Comparison of ENCODE assay signal across 16 cellular contexts in the genomic region with DNA sequence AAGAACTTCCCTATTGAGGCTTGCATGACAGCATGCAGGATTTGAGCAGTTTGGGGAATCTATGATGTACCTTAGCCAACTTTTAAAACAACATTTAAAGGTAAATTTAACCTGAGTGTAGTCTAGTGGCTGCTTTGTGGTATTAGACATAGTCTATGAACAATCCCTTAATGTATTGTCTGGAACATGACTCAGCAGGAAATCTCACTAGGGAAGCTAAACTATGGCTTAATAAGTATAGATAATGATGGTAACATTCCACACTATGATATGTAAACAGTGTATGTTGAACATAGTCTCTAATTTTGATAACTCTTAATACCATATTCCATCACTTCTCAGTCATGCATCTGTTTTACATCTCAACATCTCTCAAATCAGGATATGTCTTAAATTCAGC. TPM values are rescaled to one million over a fixed set of nuclear protein-coding genes. Genes with fewer than 3 reads are reported as not detected.
DNase-seq lines count a peak whose midpoint lies in the region; ATAC-seq and TF ChIP-seq lines count a peak whose summit lies in the region.
"Had no signal": no experiment of that assay in that cellular context is flagged by ENCODE, and none has a peak within 500 bp of the region (broad histone marks: within the 10 kb centered on the region; RNA-seq: fewer than 3 reads in every experiment).

No MANE protein-coding gene starts in this region.

- H3K4me1 Mint-ChIP-seq in activated CD4-positive, alpha-beta T cell treated with anti-CD3 and anti-CD28 coated beads for 36 hours, result no peaks in the 10 kb centered on the region
- H3K4me1 Mint-ChIP-seq in activated T-helper 1 cell treated with anti-CD3 and anti-CD28 coated beads, Interleukin-12 subunit alpha, Interleukin-12 subunit beta, Interleukin-2, Interleukin-4 antibody, amounts not matched to agents 30 ng/mL and 10 ng/mL and 1 ng/mL, durations not matched to agents 14 hours and 24 hours and 36 hours (ENCODE audit: low read depth), result no peaks in the 10 kb centered on the region
- H3K4me1 Mint-ChIP-seq: immature natural killer cell had no signal

- DNase-seq in A172 (ENCODE audit: low spot score), result peak; percentile 58
- peak; percentile 41 for DNase-seq in HCEC 1CT
- peak; percentile 17 for DNase-seq in SW480 (ENCODE audit: low spot score)
- DNase-seq in fibroblast of mammary gland (ENCODE audit: low read depth), result peak; percentile 39
- DNase-seq in activated CD4-positive, alpha-beta T cell treated with anti-CD3 and anti-CD28 coated beads for 36 hours, result no peak
- DNase-seq in activated T-helper 1 cell treated with anti-CD3 and anti-CD28 coated beads, Interleukin-12 subunit alpha, Interleukin-12 subunit beta, Interleukin-2, Interleukin-4 antibody, amounts not matched to agents 30 ng/mL and 10 ng/mL and 1 ng/mL, durations not matched to agents 14 hours and 24 hours and 36 hours (ENCODE audit: low spot score), result no peak
- DNase-seq: activated T-cell treated with anti-CD3 and anti-CD28 coated beads, Interleukin-2, amount 50 U/mL, for 48 hours; amniotic stem cell; immature natural killer cell; NCI-H526; RPMI8226; substantia nigra had no signal

- H3K4me3 ChIP-seq in fibroblast of mammary gland (ENCODE audit: control insufficient read depth, low read depth, low read length), result no peak overlapping the region

- no peak overlapping the region for H3K4me3 Mint-ChIP-seq in activated CD4-positive, alpha-beta T cell treated with anti-CD3 and anti-CD28 coated beads for 36 hours
- no peak overlapping the region for H3K4me3 Mint-ChIP-seq in activated T-helper 1 cell treated with anti-CD3 and anti-CD28 coated beads, Interleukin-12 subunit alpha, Interleukin-12 subunit beta, Interleukin-2, Interleukin-4 antibody, amounts not matched to agents 30 ng/mL and 10 ng/mL and 1 ng/mL, durations not matched to agents 14 hours and 24 hours and 36 hours
- H3K4me3 Mint-ChIP-seq: IgD-negative memory B cell; immature natural killer cell; T-helper 2 cell treated with Interferon-gamma antibody and Interleukin-4, amounts not matched to agents 5 μg/mL and 100 μg/mL, for 36 hours had no signal

- POLR2A ChIA-PET in activated CD4-positive, alpha-beta T cell treated with anti-CD3 and anti-CD28 coated beads for 36 hours (lab: Charles Lee), result no interaction called here

- H3K27me3 Mint-ChIP-seq in activated CD4-positive, alpha-beta T cell treated with anti-CD3 and anti-CD28 coated beads for 36 hours, result no peaks in the 10 kb centered on the region
- H3K27me3 Mint-ChIP-seq in activated T-helper 1 cell treated with anti-CD3 and anti-CD28 coated beads, Interleukin-12 subunit alpha, Interleukin-12 subunit beta, Interleukin-2, Interleukin-4 antibody, amounts not matched to agents 30 ng/mL and 10 ng/mL and 1 ng/mL, durations not matched to agents 14 hours and 24 hours and 36 hours (ENCODE audit: insufficient read depth), result no peaks in the 10 kb centered on the region
- H3K27me3 Mint-ChIP-seq: IgD-negative memory B cell had no signal

- no peak for ATAC-seq in activated CD4-positive, alpha-beta T cell treated with anti-CD3 and anti-CD28 coated beads for 36 hours
- no peak for ATAC-seq in GM19328 (IDR thresholded peaks at IDR 0.05; ENCODE audit: unreplicated experiment)
- no peak for ATAC-seq in GM21360 (IDR thresholded peaks at IDR 0.05; ENCODE audit: unreplicated experiment)

- H3K36me3 Mint-ChIP-seq in activated CD4-positive, alpha-beta T cell treated with anti-CD3 and anti-CD28 coated beads for 36 hours (ENCODE audit: low read depth), result peaks cover 10% of the 10 kb centered on the region
- H3K36me3 Mint-ChIP-seq in activated T-helper 1 cell treated with anti-CD3 and anti-CD28 coated beads, Interleukin-12 subunit alpha, Interleukin-12 subunit beta, Interleukin-2, Interleukin-4 antibody, amounts not matched to agents 30 ng/mL and 10 ng/mL and 1 ng/mL, durations not matched to agents 14 hours and 24 hours and 36 hours (ENCODE audit: low read depth), result peaks cover 1% of the 10 kb centered on the region
- H3K36me3 Mint-ChIP-seq: immature natural killer cell had no signal

- CTCF ChIA-PET in activated CD4-positive, alpha-beta T cell treated with anti-CD3 and anti-CD28 coated beads for 36 hours (lab: Charles Lee), result no interaction called here

- H3K9me3 Mint-ChIP-seq in activated CD4-positive, alpha-beta T cell treated with anti-CD3 and anti-CD28 coated beads for 36 hours (ENCODE audit: low read depth), result no peaks in the 10 kb centered on the region
- H3K9me3 Mint-ChIP-seq in activated T-helper 1 cell treated with anti-CD3 and anti-CD28 coated beads, Interleukin-12 subunit alpha, Interleukin-12 subunit beta, Interleukin-2, Interleukin-4 antibody, amounts not matched to agents 30 ng/mL and 10 ng/mL and 1 ng/mL, durations not matched to agents 14 hours and 24 hours and 36 hours, result no peaks in the 10 kb centered on the region
- H3K9me3 Mint-ChIP-seq: IgD-negative memory B cell; immature natural killer cell; T-helper 2 cell treated with Interferon-gamma antibody and Interleukin-4, amounts not matched to agents 5 μg/mL and 100 μg/mL, for 36 hours had no signal

- TF ChIP-seq CTCF in fibroblast of mammary gland (conservative IDR thresholded peaks at IDR 0.05; ENCODE audit: control insufficient read depth, insufficient read depth, low read depth, low read length), result no peak

- intact Hi-C loops in activated CD4-positive, alpha-beta T cell treated with anti-CD3 and anti-CD28 coated beads for 36 hours (cut with DNase I, micrococcal nuclease), result no loop called here
- intact Hi-C loops in activated T-helper 1 cell treated with anti-CD3 and anti-CD28 coated beads, Interleukin-12 subunit alpha, Interleukin-12 subunit beta, Interleukin-2, Interleukin-4 antibody, amounts not matched to agents 30 ng/mL and 10 ng/mL and 1 ng/mL, durations not matched to agents 14 hours and 24 hours and 36 hours (cut with micrococcal nuclease), result no loop called here

- no peak overlapping the region for H3K27ac Mint-ChIP-seq in activated CD4-positive, alpha-beta T cell treated with anti-CD3 and anti-CD28 coated beads for 36 hours
- no peak overlapping the region for H3K27ac Mint-ChIP-seq in activated T-helper 1 cell treated with anti-CD3 and anti-CD28 coated beads, Interleukin-12 subunit alpha, Interleukin-12 subunit beta, Interleukin-2, Interleukin-4 antibody, amounts not matched to agents 30 ng/mL and 10 ng/mL and 1 ng/mL, durations not matched to agents 14 hours and 24 hours and 36 hours
- H3K27ac Mint-ChIP-seq: IgD-negative memory B cell; immature natural killer cell; T-helper 2 cell treated with Interferon-gamma antibody and Interleukin-4, amounts not matched to agents 5 μg/mL and 100 μg/mL, for 36 hours had no signal

RNA-seq across cellular contexts. Expression of gene SLC12A3, which starts 52.1 kb away (rescaled TPM):
- not detected in 2 replicates for total RNA-seq in A172 (2014; rRNA removed; shearing (Covaris generic))
- total RNA-seq in activated CD4-positive, alpha-beta T cell treated with anti-CD3 and anti-CD28 coated beads for 36 hours, result not detected
- not detected in 2 replicates for total RNA-seq in activated T-helper 1 cell treated with anti-CD3 and anti-CD28 coated beads, Interleukin-12 subunit alpha, Interleukin-12 subunit beta, Interleukin-2, Interleukin-4 antibody, amounts not matched to agents 30 ng/mL and 10 ng/mL and 1 ng/mL, durations not matched to agents 14 hours and 24 hours and 36 hours

Comparison
In these comparisons a context has a peak if more than half of its experiments do, and no peak if none do; other contexts are left out.
1. DNase-seq: peak in A172 (single experiment), HCEC 1CT (single experiment), SW480 (single experiment) and fibroblast of mammary gland (single experiment); none in activated CD4-positive, alpha-beta T cell treated with anti-CD3 and anti-CD28 coated beads for 36 hours (single experiment) and activated T-helper 1 cell treated with anti-CD3 and anti-CD28 coated beads, Interleukin-12 subunit alpha, Interleukin-12 subunit beta, Interleukin-2, Interleukin-4 antibody, amounts not matched to agents 30 ng/mL and 10 ng/mL and 1 ng/mL, durations not matched to agents 14 hours and 24 hours and 36 hours (single experiment).